16 cellular contexts compared by ENCODE assay signal in genomic region chr12:47364251-47364650, GRCh38.
DNase-seq lines count a peak whose midpoint lies in the region; ATAC-seq and TF ChIP-seq lines count a peak whose summit lies in the region.
"Had no signal": no experiment of that assay in that cellular context is flagged by ENCODE, and none has a peak within 500 bp of the region (broad histone marks: within the 10 kb centered on the region; RNA-seq: fewer than 3 reads in every experiment).

No MANE protein-coding gene starts in this region.

- peak overlapping the region; percentile 82 for H3K27ac Mint-ChIP-seq in activated naive CD4-positive, alpha-beta T cell treated with anti-CD3 and anti-CD28 coated beads for 36 hours
- H3K27ac Mint-ChIP-seq in activated naive CD4-positive, alpha-beta T cell treated with anti-CD3 and anti-CD28 coated beads, Interleukin-2, amount 50 U/mL, for 72 hours = no peak overlapping the region
- H3K27ac Mint-ChIP-seq in activated naive CD8-positive, alpha-beta T cell treated with anti-CD3 and anti-CD28 coated beads for 36 hours = peak overlapping the region; percentile 50
- H3K27ac Mint-ChIP-seq: H9, IgD-negative memory B cell had no signal

- peaks cover 39% of the 10 kb centered on the region for H3K4me1 Mint-ChIP-seq in activated naive CD4-positive, alpha-beta T cell treated with anti-CD3 and anti-CD28 coated beads for 36 hours (ENCODE audit: low read depth)
- H3K4me1 Mint-ChIP-seq in activated naive CD8-positive, alpha-beta T cell treated with anti-CD3 and anti-CD28 coated beads for 36 hours = peaks cover 35% of the 10 kb centered on the region

- peak overlapping the region; percentile 10 for H3K27ac ChIP-seq in KOPT-K1 (ENCODE audit: low read depth, low read length, poor library complexity, severe bottlenecking)
- H3K27ac ChIP-seq: C4-2B had no signal

- H3K9me3 Mint-ChIP-seq in activated naive CD4-positive, alpha-beta T cell treated with anti-CD3 and anti-CD28 coated beads for 36 hours = peaks cover 5% of the 10 kb centered on the region
- H3K9me3 Mint-ChIP-seq in activated naive CD4-positive, alpha-beta T cell treated with anti-CD3 and anti-CD28 coated beads, Interleukin-2, amount 50 U/mL, for 72 hours = peaks cover 2 to 9% of the 10 kb centered on the region in 2 donors
- H3K9me3 Mint-ChIP-seq in activated naive CD8-positive, alpha-beta T cell treated with anti-CD3 and anti-CD28 coated beads for 36 hours = peaks cover 6% of the 10 kb centered on the region
- H3K9me3 Mint-ChIP-seq: H9 had no signal

- DNase-seq in activated naive CD4-positive, alpha-beta T cell treated with anti-CD3 and anti-CD28 coated beads for 36 hours = no peak
- no peak for DNase-seq in activated naive CD4-positive, alpha-beta T cell treated with anti-CD3 and anti-CD28 coated beads, Interleukin-2, amount 50 U/mL, for 72 hours (ENCODE audit: low spot score in 2 of 2)
- no peak for DNase-seq in activated naive CD8-positive, alpha-beta T cell treated with anti-CD3 and anti-CD28 coated beads for 36 hours
- DNase-seq in GM20000 (ENCODE audit: low spot score) = no peak
- DNase-seq in NCI-H1436 (lab: John Stamatoyannopoulos, UW) = no peak
- DNase-seq: AML-193, COR-L47, DMS 273 treated with DMSO at 0.1 percent for 48 hours, H9, NCI-H1105, NCI-H1694 had no signal

- H3K4me3 Mint-ChIP-seq in activated naive CD4-positive, alpha-beta T cell treated with anti-CD3 and anti-CD28 coated beads for 36 hours = peak overlapping the region; percentile 2
- no peak overlapping the region for H3K4me3 Mint-ChIP-seq in activated naive CD8-positive, alpha-beta T cell treated with anti-CD3 and anti-CD28 coated beads for 36 hours
- H3K4me3 Mint-ChIP-seq: H9 had no signal

- CTCF ChIA-PET in activated naive CD4-positive, alpha-beta T cell treated with anti-CD3 and anti-CD28 coated beads for 36 hours (lab: Charles Lee) = interaction anchor here (0.7 to 1.8 kb wide), 2 partner anchors 9 to 17 kb away, joined by 5 to 6 read pairs; no protein-coding TSS in a partner anchor

- no peak for ATAC-seq in activated naive CD4-positive, alpha-beta T cell treated with anti-CD3 and anti-CD28 coated beads, Interleukin-2, amount 50 U/mL, for 72 hours
- ATAC-seq in HG02678 (IDR thresholded peaks at IDR 0.05; ENCODE audit: unreplicated experiment) = no peak
- ATAC-seq: Right ventricle myocardium inferior had no signal

- intact Hi-C loops in activated naive CD4-positive, alpha-beta T cell treated with anti-CD3 and anti-CD28 coated beads for 36 hours (cut with micrococcal nuclease) = no loop called here

- TF ChIP-seq CTCF in GM20000 (IDR thresholded peaks at IDR 0.05; ENCODE audit: extremely low read depth, missing control alignments) = no peak

- H3K9me3 ChIP-seq in KOPT-K1 (ENCODE audit: insufficient read depth, low read length, poor library complexity, severe bottlenecking) = peaks cover 5% of the 10 kb centered on the region

- H3K36me3 Mint-ChIP-seq in activated naive CD4-positive, alpha-beta T cell treated with anti-CD3 and anti-CD28 coated beads for 36 hours (ENCODE audit: low read depth) = peaks cover 11% of the 10 kb centered on the region
- peaks cover 19 to 27% of the 10 kb centered on the region in 2 donors for H3K36me3 Mint-ChIP-seq in activated naive CD4-positive, alpha-beta T cell treated with anti-CD3 and anti-CD28 coated beads, Interleukin-2, amount 50 U/mL, for 72 hours
- peaks cover 12% of the 10 kb centered on the region for H3K36me3 Mint-ChIP-seq in activated naive CD8-positive, alpha-beta T cell treated with anti-CD3 and anti-CD28 coated beads for 36 hours
- H3K36me3 Mint-ChIP-seq: IgD-negative memory B cell had no signal

- no peaks in the 10 kb centered on the region for H3K36me3 ChIP-seq in KOPT-K1 (ENCODE audit: insufficient read depth, low read length)

- H3K27me3 Mint-ChIP-seq in activated naive CD4-positive, alpha-beta T cell treated with anti-CD3 and anti-CD28 coated beads for 36 hours (ENCODE audit: low read depth) = no peaks in the 10 kb centered on the region
- no peaks in the 10 kb centered on the region for H3K27me3 Mint-ChIP-seq in activated naive CD8-positive, alpha-beta T cell treated with anti-CD3 and anti-CD28 coated beads for 36 hours
- H3K27me3 Mint-ChIP-seq: IgD-negative memory B cell had no signal

Comparison
In these comparisons a context has a peak if more than half of its experiments do, and no peak if none do; other contexts are left out.
1. H3K27ac Mint-ChIP-seq: peak in activated naive CD4-positive, alpha-beta T cell treated with anti-CD3 and anti-CD28 coated beads for 36 hours (single experiment) and activated naive CD8-positive, alpha-beta T cell treated with anti-CD3 and anti-CD28 coated beads for 36 hours (single experiment); none in activated naive CD4-positive, alpha-beta T cell treated with anti-CD3 and anti-CD28 coated beads, Interleukin-2, amount 50 U/mL, for 72 hours (0 of 2).